Comparison of ENCODE assay signal across 12 cellular contexts in genomic region chr13:46606915-46607413, GRCh38. TPM values are rescaled to one million over a fixed set of nuclear protein-coding genes. Genes with fewer than 3 reads are reported as not detected.
A peak's percentile ranks its signal among the peaks of the same experiment; 100 is the strongest.
DNase-seq lines count a peak whose midpoint lies in the region; ATAC-seq and TF ChIP-seq lines count a peak whose summit lies in the region.
"Had no signal": no experiment of that assay in that cellular context is flagged by ENCODE, and none has a peak within 500 bp of the region (broad histone marks: within the 10 kb centered on the region; RNA-seq: fewer than 3 reads in every experiment).

No MANE protein-coding gene starts in this region.

- H3K9ac ChIP-seq in OCI-LY3 (ENCODE audit: low read length): no peak overlapping the region

- peak overlapping the region; percentile 52 for H3K27ac Mint-ChIP-seq in activated T-cell treated with anti-CD3 and anti-CD28 coated beads, Interleukin-2, amount 50 U/mL, for 72 hours

- peaks cover 50% of the 10 kb centered on the region for H3K4me1 Mint-ChIP-seq in activated T-cell treated with anti-CD3 and anti-CD28 coated beads, Interleukin-2, amount 50 U/mL, for 72 hours (ENCODE audit: low read depth)
- peaks cover 57% of the 10 kb centered on the region for H3K4me1 Mint-ChIP-seq in activated T-cell treated with anti-CD3 and anti-CD28 coated beads, Interleukin-2, amount 50 U/mL, for 4 hours (ENCODE audit: low read depth)

- TF ChIP-seq POLR2A in esophagus squamous epithelium (IDR thresholded peaks at IDR 0.05) (no peak), stomach (IDR thresholded peaks at IDR 0.05) (no peak)

- peak overlapping the region; percentile 32 for H3K4me2 ChIP-seq in OCI-LY3 (ENCODE audit: low read length)

- no peaks in the 10 kb centered on the region for H3K36me3 Mint-ChIP-seq in activated T-cell treated with anti-CD3 and anti-CD28 coated beads, Interleukin-2, amount 50 U/mL, for 72 hours (ENCODE audit: insufficient read depth in 2 of 2)
- no peaks in the 10 kb centered on the region for H3K36me3 Mint-ChIP-seq in activated T-cell treated with anti-CD3 and anti-CD28 coated beads, Interleukin-2, amount 50 U/mL, for 4 hours (ENCODE audit: insufficient read depth)

- H3K79me2 ChIP-seq in OCI-LY3 (ENCODE audit: low read length): peaks cover 96% of the 10 kb centered on the region

- no peak for DNase-seq in activated T-cell treated with anti-CD3 and anti-CD28 coated beads, Interleukin-2, amount 50 U/mL, for 72 hours
- no peak for DNase-seq in activated T-cell treated with anti-CD3 and anti-CD28 coated beads, Interleukin-2, amount 50 U/mL, for 4 hours
- no peak for DNase-seq in esophagus squamous epithelium (lab: John Stamatoyannopoulos, UW)
- no peak for DNase-seq in stomach
- DNase-seq in cerebellar cortex (ENCODE audit: low spot score): no peak
- DNase-seq in NOMO-1 (lab: John Stamatoyannopoulos, UW; ENCODE audit: unreplicated experiment in 2 of 2): no peak
- no peak for DNase-seq in DMS79 (lab: John Stamatoyannopoulos, UW)
- DNase-seq: activated CD4-positive, CD25-positive, alpha-beta regulatory T cell; activated naive CD4-positive, alpha-beta T cell treated with Interleukin-2 at 50 U/mL for 16 hours; effector CD4-positive, alpha-beta T cell; SHP77 had no signal

- H3K9me3 ChIP-seq in OCI-LY3 (ENCODE audit: insufficient read depth, low read length) (no peaks in the 10 kb centered on the region), esophagus squamous epithelium (no peaks in the 10 kb centered on the region), stomach (no peaks in the 10 kb centered on the region)

- no peak for TF ChIP-seq EP300 in stomach (IDR thresholded peaks at IDR 0.05)

- H3K36me3 ChIP-seq in OCI-LY3 (replicated peaks; ENCODE audit: low read depth, low read length) (no peaks in the 10 kb centered on the region), esophagus squamous epithelium (no peaks in the 10 kb centered on the region), stomach (no peaks in the 10 kb centered on the region)

- H4K20me1 ChIP-seq in OCI-LY3 (ENCODE audit: insufficient read depth, low read length): peaks cover 70% of the 10 kb centered on the region

- H3K27ac ChIP-seq in OCI-LY3 (ENCODE audit: low read length) (no peak overlapping the region), esophagus squamous epithelium (peak overlapping the region in 3 of 4 donors; percentile 27 to 36 (median 31)), stomach (peak overlapping the region; percentile 41 to 74 (median 68))

- no peaks in the 10 kb centered on the region for H3K9me3 Mint-ChIP-seq in activated T-cell treated with anti-CD3 and anti-CD28 coated beads, Interleukin-2, amount 50 U/mL, for 72 hours
- no peaks in the 10 kb centered on the region for H3K9me3 Mint-ChIP-seq in activated T-cell treated with anti-CD3 and anti-CD28 coated beads, Interleukin-2, amount 50 U/mL, for 4 hours

- WGBS in esophagus squamous epithelium, 2 donors: 81 to 85% methylated on average over 3 of the region's 3 CpGs
- 67 to 80% (median 75%) methylated on average over 3 of the region's 3 CpGs for WGBS in stomach, 5 donors

- peaks cover 37% of the 10 kb centered on the region for H3K4me1 ChIP-seq in OCI-LY3 (ENCODE audit: low read length)
- H3K4me1 ChIP-seq in esophagus squamous epithelium: peaks cover 8 to 76% (median 25%) of the 10 kb centered on the region in 3 donors
- peaks cover 65 to 85% (median 75%) of the 10 kb centered on the region in 4 donors for H3K4me1 ChIP-seq in stomach

- H3K27me3 ChIP-seq in OCI-LY3 (ENCODE audit: low read depth, low read length) (no peaks in the 10 kb centered on the region), esophagus squamous epithelium (no peaks in the 10 kb centered on the region), stomach (no peaks in the 10 kb centered on the region)

- H3K4me3 ChIP-seq in OCI-LY3 (ENCODE audit: low read length) (no peak overlapping the region), esophagus squamous epithelium (no peak overlapping the region), stomach (no peak overlapping the region)

- no peak overlapping the region for H2AFZ ChIP-seq in OCI-LY3 (ENCODE audit: low read depth, low read length)

- H3K4me3 Mint-ChIP-seq in activated T-cell treated with anti-CD3 and anti-CD28 coated beads, Interleukin-2, amount 50 U/mL, for 72 hours: peak overlapping the region; percentile 34 to 61
- H3K4me3 Mint-ChIP-seq in activated T-cell treated with anti-CD3 and anti-CD28 coated beads, Interleukin-2, amount 50 U/mL, for 4 hours: no peak overlapping the region

- H3K27me3 Mint-ChIP-seq in activated T-cell treated with anti-CD3 and anti-CD28 coated beads, Interleukin-2, amount 50 U/mL, for 72 hours (ENCODE audit: low read depth): no peaks in the 10 kb centered on the region
- H3K27me3 Mint-ChIP-seq in activated T-cell treated with anti-CD3 and anti-CD28 coated beads, Interleukin-2, amount 50 U/mL, for 4 hours (ENCODE audit: low read depth): no peaks in the 10 kb centered on the region

- TF ChIP-seq CTCF in OCI-LY3 (IDR thresholded peaks at IDR 0.05; ENCODE audit: low read depth, low read length) (no peak), esophagus squamous epithelium (IDR thresholded peaks at IDR 0.05) (no peak), stomach (IDR thresholded peaks at IDR 0.05) (no peak)

- intact Hi-C loops in esophagus squamous epithelium (cut with DNase I): no loop called here
- intact Hi-C loops in stomach (cut with DNase I; ENCODE audit: low total_unique reads): loop anchor here (10.0 kb wide), 1 partner anchor 52 kb away; the partner anchor contains the start of gene LRCH1

- no peak for ATAC-seq in activated T-cell treated with anti-CD3 and anti-CD28 coated beads, Interleukin-2, amount 50 U/mL, for 72 hours (replicated peaks in 1 of 2)
- ATAC-seq in activated T-cell treated with anti-CD3 and anti-CD28 coated beads, Interleukin-2, amount 50 U/mL, for 4 hours: no peak

RNA-seq across cellular contexts. Expression of gene LRCH1, which starts 54.0 kb away (rescaled TPM):
- 10 to 100 TPM; 18.4 to 21.5 TPM for total RNA-seq in activated T-cell treated with anti-CD3 and anti-CD28 coated beads, Interleukin-2, amount 50 U/mL, for 72 hours
- 10 to 100 TPM; 13.5 to 16.4 (median 14.7) TPM for total RNA-seq in activated T-cell treated with anti-CD3 and anti-CD28 coated beads, Interleukin-2, amount 50 U/mL, for 4 hours
- total RNA-seq in esophagus squamous epithelium (10 to 100 TPM in 1 of 4 donors, 1 to 10 TPM in 3; 5.0 to 20.4 (median 7.4) TPM), stomach (10 to 100 TPM; 14.2 to 70.6 (median 50.9) TPM)
- 1 to 10 TPM; 5.4 to 8.4 (median 7.5) TPM for polyA plus RNA-seq in stomach
